In genomic region chr22:25404923-25405853, GRCh38 we compare ENCODE assay signal across 8 cellular contexts.
A peak's percentile ranks its signal among the peaks of the same experiment; 100 is the strongest.
DNase-seq lines count a peak whose midpoint lies in the region; ATAC-seq, FAIRE-seq and TF ChIP-seq lines count a peak whose summit lies in the region.

No MANE protein-coding gene starts in this region.

- peak; percentile 52 for ATAC-seq in HG03442 (IDR thresholded peaks at IDR 0.05; ENCODE audit: unreplicated experiment)
- peak; percentile 87 to 92 (median 90) for ATAC-seq in T-cell (replicated peaks in 1 of 4)

- H3K27ac ChIP-seq in adrenal gland (peak overlapping the region in 4 of 5 donors; percentile 63 to 94 (median 79)), left ventricle myocardium inferior (replicated peaks) (peak overlapping the region; percentile 94), prostate gland (peak overlapping the region; percentile 88)

- H3K4me1 ChIP-seq in adrenal gland (replicated peaks in 1 of 2) (peaks cover 28 to 44% of the 10 kb centered on the region in 2 donors), left ventricle myocardium inferior (peaks cover 57% of the 10 kb centered on the region), prostate gland (replicated peaks) (peaks cover 9% of the 10 kb centered on the region)

- peak overlapping the region in 3 of 4 donors; percentile 25 to 100 (median 40) for H3K4me3 ChIP-seq in adrenal gland
- H3K4me3 ChIP-seq in left ventricle myocardium inferior = peak overlapping the region; percentile 88
- H3K4me3 ChIP-seq in prostate gland = peak overlapping the region; percentile 77 to 90

- H3K4me3 Mint-ChIP-seq in T-cell = peak overlapping the region; percentile 74 to 87 (median 82)

- intact Hi-C loops in adrenal gland (cut with DNase I) (loop anchor here in 1 of 2 donors (5.0 kb wide), 1 partner anchor 38 kb away; no protein-coding TSS in a partner anchor), left ventricle myocardium inferior (cut with micrococcal nuclease) (no loop called here), prostate gland (cut with DNase I) (loop anchor here (5.0 kb wide), 1 partner anchor 42 kb away; no protein-coding TSS in a partner anchor)

- H3K27ac Mint-ChIP-seq in T-cell = peak overlapping the region in 1 of 2 donors; percentile 66

- no peak for TF ChIP-seq CTCF in adrenal gland (IDR thresholded peaks at IDR 0.05)
- no peak for TF ChIP-seq CTCF in left ventricle myocardium inferior (IDR thresholded peaks at IDR 0.05; ENCODE audit: borderline replicate concordance)
- TF ChIP-seq CTCF in prostate gland (IDR thresholded peaks at IDR 0.05) = peak in 1 of 4 experiments; percentile 7

- DNase-seq in NCI-H345 (lab: John Stamatoyannopoulos, UW) (peak; percentile 38), NCI-H345 treated with DMSO at 0.1 percent for 48 hours (lab: John Stamatoyannopoulos, UW; ENCODE audit: unreplicated experiment) (no peak), T-cell (peak in 33 of 34 experiments; percentile 22 to 70 (median 49)), adrenal gland (peak; percentile 74 to 83 (median 82)), left ventricle myocardium inferior (peak; percentile 87), prostate gland (ENCODE audit: low spot score) (peak; percentile 73), urothelium cell line (ENCODE audit: low spot score) (peak; percentile 98)

- POLR2A ChIA-PET in T-cell (lab: Charles Lee) = no interaction called here

- H3K9me3 Mint-ChIP-seq in T-cell = no peaks in the 10 kb centered on the region

- H3K36me3 Mint-ChIP-seq in T-cell = no peaks in the 10 kb centered on the region

- TF ChIP-seq POLR2A in adrenal gland (IDR thresholded peaks at IDR 0.05) (peak; percentile 71 to 91), prostate gland (IDR thresholded peaks at IDR 0.05) (peak; percentile 92)

- whole genome bisulfite sequencing in adrenal gland, 4 donors = 0 to 1% (median 1%) methylated on average over 25 to 116 of the region's 118 CpGs; no CpG with 5 or more reads in 1 of the 4 donors
- WGBS in prostate gland = under 1% methylated on average over 69 of the region's 118 CpGs

- no peaks in the 10 kb centered on the region for H3K27me3 Mint-ChIP-seq in T-cell

- FAIRE-seq in urothelium cell line (lab: Jason Lieb, UNC) = peak; percentile 99

- H3K27me3 ChIP-seq in adrenal gland (no peaks in the 10 kb centered on the region), left ventricle myocardium inferior (ENCODE audit: low read depth) (no peaks in the 10 kb centered on the region), prostate gland (replicated peaks; ENCODE audit: insufficient read depth) (no peaks in the 10 kb centered on the region)

- CTCF ChIA-PET in T-cell (lab: Charles Lee) = no interaction called here

- H3K4me1 Mint-ChIP-seq in T-cell = peaks cover 36 to 39% (median 38%) of the 10 kb centered on the region in 3 donors

- no peaks in the 10 kb centered on the region for H3K36me3 ChIP-seq in adrenal gland (replicated peaks in 1 of 2)
- H3K36me3 ChIP-seq in left ventricle myocardium inferior = no peaks in the 10 kb centered on the region
- no peaks in the 10 kb centered on the region for H3K36me3 ChIP-seq in prostate gland

- H3K9me3 ChIP-seq in adrenal gland (replicated peaks in 1 of 3) (no peaks in the 10 kb centered on the region), left ventricle myocardium inferior (replicated peaks) (no peaks in the 10 kb centered on the region), prostate gland (no peaks in the 10 kb centered on the region)
